In the genomic region with DNA sequence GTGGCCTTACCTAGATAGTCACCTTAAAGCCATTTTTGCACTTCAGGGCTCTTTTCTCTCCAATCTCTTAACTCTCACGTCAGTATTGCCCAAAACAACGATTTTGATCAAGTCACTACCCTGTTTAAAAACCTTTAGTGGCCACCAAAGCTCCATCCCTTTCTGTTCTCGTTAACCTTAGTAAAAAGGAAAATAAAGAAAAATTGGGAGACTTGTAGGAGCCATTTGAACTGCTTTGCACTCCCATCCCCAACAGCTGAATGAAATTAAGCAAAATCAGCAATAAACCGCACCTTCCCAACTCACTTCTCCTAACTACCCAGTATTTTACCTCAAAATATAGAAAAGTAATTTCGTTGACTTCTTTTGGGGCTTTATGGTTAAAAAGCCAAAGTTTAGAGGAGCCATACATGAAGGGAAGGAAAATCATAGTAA, we compare ENCODE assay signal across 1 cellular context.
TF ChIP-seq lines count a peak whose summit lies in the region.

No MANE protein-coding gene starts in this region.

TF ChIP-seq in K562, 482 proteins besides CTCF, POLR2A, EP300 and RAD21 (continued from another document and continues in another):
- TF ChIP-seq ZBTB40 (IDR thresholded peaks at IDR 0.05) (no peak), ZBTB40 (CRISPR knock-in tag; IDR thresholded peaks at IDR 0.05) (no peak), ETV1 (tag; conservative IDR thresholded peaks at IDR 0.05; ENCODE audit: low read depth) (0 out of 2 replicates have a peak, but pooled peaks have one; percentile 4), BCLAF1 (IDR thresholded peaks at IDR 0.05; ENCODE audit: borderline replicate concordance in 1 of 2, control insufficient read depth in 1 of 2, low read depth in 2 of 2, low read length in 1 of 2) (peak in 1 of 2 experiments; percentile 94; a peak in 1 of 4 replicates), KLF10 (CRISPR knock-in tag; IDR thresholded peaks at IDR 0.05) (no peak), PHB (CRISPR knock-in tag; IDR thresholded peaks at IDR 0.05) (no peak), ZNF140 (CRISPR knock-in tag; IDR thresholded peaks at IDR 0.05) (no peak), ZNF197 (CRISPR knock-in tag; IDR thresholded peaks at IDR 0.05; ENCODE audit: low read depth) (0 out of 2 replicates have a peak, but pooled peaks have one; percentile 47), MAFF (IDR thresholded peaks at IDR 0.05; ENCODE audit: low read length) (peak; percentile 87), CREB3 (tag; conservative IDR thresholded peaks at IDR 0.05; ENCODE audit: low read depth) (0 out of 2 replicates have a peak, but pooled peaks have one; percentile 1), SAFB2 (IDR thresholded peaks at IDR 0.05; ENCODE audit: borderline replicate concordance, low read depth, low read length, severe bottlenecking) (no peak), FOXA3 (CRISPR knock-in tag; conservative IDR thresholded peaks at IDR 0.05 in 1 of 2, IDR thresholded peaks at IDR 0.05 in 1 of 2) (peak in 1 of 2 experiments; percentile 63; a peak in 1 of 4 replicates), ERF (CRISPR knock-in tag; IDR thresholded peaks at IDR 0.05) (peak; percentile 35; the same call in 1 of the 2 replicates), SP2 (IDR thresholded peaks at IDR 0.05; ENCODE audit: extremely low read depth, low read depth, low read length, poor library complexity, severe bottlenecking) (no peak), HDAC2 (IDR thresholded peaks at IDR 0.05) (0 out of 2 replicates have a peak, but pooled peaks have one; percentile 1), BRD9 (IDR thresholded peaks at IDR 0.05; ENCODE audit: low read depth, partially characterized antibody) (peak; percentile 3), ARNT (IDR thresholded peaks at IDR 0.05) (0 out of 4 replicates have a peak, but pooled peaks of 1 of the 2 experiments have one; percentile 19), ZNF12 (CRISPR knock-in tag; IDR thresholded peaks at IDR 0.05) (no peak), STAG1 (CRISPR knock-in tag; IDR thresholded peaks at IDR 0.05; ENCODE audit: borderline replicate concordance) (no peak), MAFG (tag; conservative IDR thresholded peaks at IDR 0.05) (peak; percentile 86), MAFK (IDR thresholded peaks at IDR 0.05; ENCODE audit: low read length) (peak; percentile 71), C11orf30 (IDR thresholded peaks at IDR 0.05; ENCODE audit: low read depth) (peak; percentile 91)
- TF ChIP-seq, protein P1, sequence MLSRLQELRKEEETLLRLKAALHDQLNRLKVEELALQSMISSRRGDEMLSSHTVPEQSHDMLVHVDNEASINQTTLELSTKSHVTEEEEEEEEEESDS (CRISPR knock-in tag; IDR thresholded peaks at IDR 0.05): no peak
- TF ChIP-seq, protein P2, sequence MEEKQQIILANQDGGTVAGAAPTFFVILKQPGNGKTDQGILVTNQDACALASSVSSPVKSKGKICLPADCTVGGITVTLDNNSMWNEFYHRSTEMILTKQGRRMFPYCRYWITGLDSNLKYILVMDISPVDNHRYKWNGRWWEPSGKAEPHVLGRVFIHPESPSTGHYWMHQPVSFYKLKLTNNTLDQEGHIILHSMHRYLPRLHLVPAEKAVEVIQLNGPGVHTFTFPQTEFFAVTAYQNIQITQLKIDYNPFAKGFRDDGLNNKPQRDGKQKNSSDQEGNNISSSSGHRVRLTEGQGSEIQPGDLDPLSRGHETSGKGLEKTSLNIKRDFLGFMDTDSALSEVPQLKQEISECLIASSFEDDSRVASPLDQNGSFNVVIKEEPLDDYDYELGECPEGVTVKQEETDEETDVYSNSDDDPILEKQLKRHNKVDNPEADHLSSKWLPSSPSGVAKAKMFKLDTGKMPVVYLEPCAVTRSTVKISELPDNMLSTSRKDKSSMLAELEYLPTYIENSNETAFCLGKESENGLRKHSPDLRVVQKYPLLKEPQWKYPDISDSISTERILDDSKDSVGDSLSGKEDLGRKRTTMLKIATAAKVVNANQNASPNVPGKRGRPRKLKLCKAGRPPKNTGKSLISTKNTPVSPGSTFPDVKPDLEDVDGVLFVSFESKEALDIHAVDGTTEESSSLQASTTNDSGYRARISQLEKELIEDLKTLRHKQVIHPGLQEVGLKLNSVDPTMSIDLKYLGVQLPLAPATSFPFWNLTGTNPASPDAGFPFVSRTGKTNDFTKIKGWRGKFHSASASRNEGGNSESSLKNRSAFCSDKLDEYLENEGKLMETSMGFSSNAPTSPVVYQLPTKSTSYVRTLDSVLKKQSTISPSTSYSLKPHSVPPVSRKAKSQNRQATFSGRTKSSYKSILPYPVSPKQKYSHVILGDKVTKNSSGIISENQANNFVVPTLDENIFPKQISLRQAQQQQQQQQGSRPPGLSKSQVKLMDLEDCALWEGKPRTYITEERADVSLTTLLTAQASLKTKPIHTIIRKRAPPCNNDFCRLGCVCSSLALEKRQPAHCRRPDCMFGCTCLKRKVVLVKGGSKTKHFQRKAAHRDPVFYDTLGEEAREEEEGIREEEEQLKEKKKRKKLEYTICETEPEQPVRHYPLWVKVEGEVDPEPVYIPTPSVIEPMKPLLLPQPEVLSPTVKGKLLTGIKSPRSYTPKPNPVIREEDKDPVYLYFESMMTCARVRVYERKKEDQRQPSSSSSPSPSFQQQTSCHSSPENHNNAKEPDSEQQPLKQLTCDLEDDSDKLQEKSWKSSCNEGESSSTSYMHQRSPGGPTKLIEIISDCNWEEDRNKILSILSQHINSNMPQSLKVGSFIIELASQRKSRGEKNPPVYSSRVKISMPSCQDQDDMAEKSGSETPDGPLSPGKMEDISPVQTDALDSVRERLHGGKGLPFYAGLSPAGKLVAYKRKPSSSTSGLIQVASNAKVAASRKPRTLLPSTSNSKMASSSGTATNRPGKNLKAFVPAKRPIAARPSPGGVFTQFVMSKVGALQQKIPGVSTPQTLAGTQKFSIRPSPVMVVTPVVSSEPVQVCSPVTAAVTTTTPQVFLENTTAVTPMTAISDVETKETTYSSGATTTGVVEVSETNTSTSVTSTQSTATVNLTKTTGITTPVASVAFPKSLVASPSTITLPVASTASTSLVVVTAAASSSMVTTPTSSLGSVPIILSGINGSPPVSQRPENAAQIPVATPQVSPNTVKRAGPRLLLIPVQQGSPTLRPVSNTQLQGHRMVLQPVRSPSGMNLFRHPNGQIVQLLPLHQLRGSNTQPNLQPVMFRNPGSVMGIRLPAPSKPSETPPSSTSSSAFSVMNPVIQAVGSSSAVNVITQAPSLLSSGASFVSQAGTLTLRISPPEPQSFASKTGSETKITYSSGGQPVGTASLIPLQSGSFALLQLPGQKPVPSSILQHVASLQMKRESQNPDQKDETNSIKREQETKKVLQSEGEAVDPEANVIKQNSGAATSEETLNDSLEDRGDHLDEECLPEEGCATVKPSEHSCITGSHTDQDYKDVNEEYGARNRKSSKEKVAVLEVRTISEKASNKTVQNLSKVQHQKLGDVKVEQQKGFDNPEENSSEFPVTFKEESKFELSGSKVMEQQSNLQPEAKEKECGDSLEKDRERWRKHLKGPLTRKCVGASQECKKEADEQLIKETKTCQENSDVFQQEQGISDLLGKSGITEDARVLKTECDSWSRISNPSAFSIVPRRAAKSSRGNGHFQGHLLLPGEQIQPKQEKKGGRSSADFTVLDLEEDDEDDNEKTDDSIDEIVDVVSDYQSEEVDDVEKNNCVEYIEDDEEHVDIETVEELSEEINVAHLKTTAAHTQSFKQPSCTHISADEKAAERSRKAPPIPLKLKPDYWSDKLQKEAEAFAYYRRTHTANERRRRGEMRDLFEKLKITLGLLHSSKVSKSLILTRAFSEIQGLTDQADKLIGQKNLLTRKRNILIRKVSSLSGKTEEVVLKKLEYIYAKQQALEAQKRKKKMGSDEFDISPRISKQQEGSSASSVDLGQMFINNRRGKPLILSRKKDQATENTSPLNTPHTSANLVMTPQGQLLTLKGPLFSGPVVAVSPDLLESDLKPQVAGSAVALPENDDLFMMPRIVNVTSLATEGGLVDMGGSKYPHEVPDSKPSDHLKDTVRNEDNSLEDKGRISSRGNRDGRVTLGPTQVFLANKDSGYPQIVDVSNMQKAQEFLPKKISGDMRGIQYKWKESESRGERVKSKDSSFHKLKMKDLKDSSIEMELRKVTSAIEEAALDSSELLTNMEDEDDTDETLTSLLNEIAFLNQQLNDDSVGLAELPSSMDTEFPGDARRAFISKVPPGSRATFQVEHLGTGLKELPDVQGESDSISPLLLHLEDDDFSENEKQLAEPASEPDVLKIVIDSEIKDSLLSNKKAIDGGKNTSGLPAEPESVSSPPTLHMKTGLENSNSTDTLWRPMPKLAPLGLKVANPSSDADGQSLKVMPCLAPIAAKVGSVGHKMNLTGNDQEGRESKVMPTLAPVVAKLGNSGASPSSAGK (IDR thresholded peaks at IDR 0.05): 0 out of 2 replicates have a peak, but pooled peaks have one; percentile 2
